ENCODE assay signal across 11 cellular contexts in genomic region chr14:100078216-100078780, GRCh38. TPM values are rescaled to one million over a fixed set of nuclear protein-coding genes. Genes with fewer than 3 reads are reported as not detected.
DNase-seq lines count a peak whose midpoint lies in the region; ATAC-seq, FAIRE-seq and TF ChIP-seq lines count a peak whose summit lies in the region.
"Had no signal": no experiment of that assay in that cellular context is flagged by ENCODE, and none has a peak within 500 bp of the region (broad histone marks: within the 10 kb centered on the region; RNA-seq: fewer than 3 reads in every experiment).

No MANE protein-coding gene starts in this region.

- H3K4me1 Mint-ChIP-seq in activated CD8-positive, alpha-beta memory T cell treated with anti-CD3 and anti-CD28 coated beads, Interleukin-2, amount 10 ng/mL, durations not matched to agents 7 days and 5 days, result peaks cover 95% of the 10 kb centered on the region
- H3K4me1 Mint-ChIP-seq in activated CD4-positive, alpha-beta memory T cell treated with anti-CD3 and anti-CD28 coated beads for 36 hours (ENCODE audit: low read depth), result peaks cover 94% of the 10 kb centered on the region
- H3K4me1 Mint-ChIP-seq in stimulated activated memory B cell treated with anti-CD40 and anti-IgM and Interleukin-4, amounts not matched to agents 10 μg/mL and 1 μg/mL and 100 μg/mL, for 72 hours, result peaks cover 94% of the 10 kb centered on the region

- FAIRE-seq in HTR-8/SVneo (lab: Jason Lieb, UNC), result no peak
- FAIRE-seq: bronchial epithelial cell, G401.6 had no signal

- peak overlapping the region; percentile 76 for H3K4me3 Mint-ChIP-seq in activated CD8-positive, alpha-beta memory T cell treated with anti-CD3 and anti-CD28 coated beads, Interleukin-2, amount 10 ng/mL, durations not matched to agents 7 days and 5 days
- H3K4me3 Mint-ChIP-seq in activated CD4-positive, alpha-beta memory T cell treated with anti-CD3 and anti-CD28 coated beads for 36 hours, result peak overlapping the region; percentile 63
- H3K4me3 Mint-ChIP-seq in stimulated activated memory B cell treated with anti-CD40 and anti-IgM and Interleukin-4, amounts not matched to agents 10 μg/mL and 1 μg/mL and 100 μg/mL, for 72 hours, result peak overlapping the region; percentile 2

- peaks cover 81% of the 10 kb centered on the region for H3K36me3 Mint-ChIP-seq in activated CD8-positive, alpha-beta memory T cell treated with anti-CD3 and anti-CD28 coated beads, Interleukin-2, amount 10 ng/mL, durations not matched to agents 7 days and 5 days
- peaks cover 12% of the 10 kb centered on the region for H3K36me3 Mint-ChIP-seq in activated CD4-positive, alpha-beta memory T cell treated with anti-CD3 and anti-CD28 coated beads for 36 hours
- peaks cover 45% of the 10 kb centered on the region for H3K36me3 Mint-ChIP-seq in stimulated activated memory B cell treated with anti-CD40 and anti-IgM and Interleukin-4, amounts not matched to agents 10 μg/mL and 1 μg/mL and 100 μg/mL, for 72 hours

- H3K27me3 Mint-ChIP-seq in activated CD8-positive, alpha-beta memory T cell treated with anti-CD3 and anti-CD28 coated beads, Interleukin-2, amount 10 ng/mL, durations not matched to agents 7 days and 5 days, result no peaks in the 10 kb centered on the region
- no peaks in the 10 kb centered on the region for H3K27me3 Mint-ChIP-seq in activated CD4-positive, alpha-beta memory T cell treated with anti-CD3 and anti-CD28 coated beads for 36 hours
- no peaks in the 10 kb centered on the region for H3K27me3 Mint-ChIP-seq in stimulated activated memory B cell treated with anti-CD40 and anti-IgM and Interleukin-4, amounts not matched to agents 10 μg/mL and 1 μg/mL and 100 μg/mL, for 72 hours

- intact Hi-C loops in activated CD4-positive, alpha-beta memory T cell treated with anti-CD3 and anti-CD28 coated beads for 36 hours (cut with micrococcal nuclease), result loop anchor here (5.0 kb wide), 1 partner anchor 596 kb away; the partner anchor contains the start of genes CCNK and SETD3

- DNase-seq in activated CD8-positive, alpha-beta memory T cell treated with anti-CD3 and anti-CD28 coated beads, Interleukin-2, amount 10 ng/mL, durations not matched to agents 7 days and 5 days, result no peak
- DNase-seq in activated CD8-positive, alpha-beta memory T cell treated with anti-CD3 and anti-CD28 coated beads, Interleukin-2, amount 50 U/mL, for 4 hours, result no peak
- no peak for DNase-seq in activated CD4-positive, alpha-beta memory T cell treated with anti-CD3 and anti-CD28 coated beads for 36 hours
- DNase-seq in fibroblast of villous mesenchyme (ENCODE audit: low read depth), result peak; percentile 43
- DNase-seq in DMS79 treated with DMSO at 0.1 percent for 48 hours (lab: John Stamatoyannopoulos, UW), result no peak
- DNase-seq in HTR-8/SVneo (ENCODE audit: insufficient read length, low spot score), result no peak
- DNase-seq: NCI-H1105 had no signal

- H3K4me3 ChIP-seq in fibroblast of villous mesenchyme (ENCODE audit: low read depth, low read length), result no peak overlapping the region

- H3K27ac Mint-ChIP-seq in activated CD8-positive, alpha-beta memory T cell treated with anti-CD3 and anti-CD28 coated beads, Interleukin-2, amount 10 ng/mL, durations not matched to agents 7 days and 5 days, result peak overlapping the region; percentile 89
- peak overlapping the region; percentile 87 for H3K27ac Mint-ChIP-seq in activated CD4-positive, alpha-beta memory T cell treated with anti-CD3 and anti-CD28 coated beads for 36 hours
- H3K27ac Mint-ChIP-seq in stimulated activated memory B cell treated with anti-CD40 and anti-IgM and Interleukin-4, amounts not matched to agents 10 μg/mL and 1 μg/mL and 100 μg/mL, for 72 hours, result peak overlapping the region; percentile 97

- POLR2A ChIA-PET in activated CD4-positive, alpha-beta memory T cell treated with anti-CD3 and anti-CD28 coated beads for 36 hours (lab: Charles Lee), result interaction anchor here (1.2 to 15.5 kb wide), 6 partner anchors 10 to 30 kb away, joined by 3 to 302 read pairs (median 8); partner anchors contain the start of gene EVL

- H3K9me3 Mint-ChIP-seq in activated CD8-positive, alpha-beta memory T cell treated with anti-CD3 and anti-CD28 coated beads, Interleukin-2, amount 10 ng/mL, durations not matched to agents 7 days and 5 days (ENCODE audit: low read depth), result no peaks in the 10 kb centered on the region
- no peaks in the 10 kb centered on the region for H3K9me3 Mint-ChIP-seq in activated CD4-positive, alpha-beta memory T cell treated with anti-CD3 and anti-CD28 coated beads for 36 hours
- H3K9me3 Mint-ChIP-seq in stimulated activated memory B cell treated with anti-CD40 and anti-IgM and Interleukin-4, amounts not matched to agents 10 μg/mL and 1 μg/mL and 100 μg/mL, for 72 hours, result no peaks in the 10 kb centered on the region

- CTCF ChIA-PET in activated CD8-positive, alpha-beta memory T cell treated with anti-CD3 and anti-CD28 coated beads, Interleukin-2, amount 10 ng/mL, durations not matched to agents 7 days and 5 days (lab: Charles Lee), result interaction anchor here (1.0 to 23.4 kb wide), 6 partner anchors 17 to 116 kb away, joined by 3 to 607 read pairs (median 8); partner anchors contain the start of gene EVL
- CTCF ChIA-PET in activated CD4-positive, alpha-beta memory T cell treated with anti-CD3 and anti-CD28 coated beads for 36 hours (lab: Charles Lee), result interaction anchor here (1.2 to 9.7 kb wide), 9 partner anchors 8 to 115 kb away, joined by 3 to 217 read pairs (median 8); partner anchors contain the start of gene EVL

- TF ChIP-seq CTCF in fibroblast of villous mesenchyme (IDR thresholded peaks at IDR 0.05; ENCODE audit: insufficient read depth, low read depth, low read length), result no peak

- ATAC-seq in activated CD8-positive, alpha-beta memory T cell treated with anti-CD3 and anti-CD28 coated beads, Interleukin-2, amount 10 ng/mL, durations not matched to agents 7 days and 5 days, result no peak
- no peak for ATAC-seq in stimulated activated memory B cell treated with anti-CD40 and anti-IgM and Interleukin-4, amounts not matched to agents 10 μg/mL and 1 μg/mL and 100 μg/mL, for 72 hours
- no peak for ATAC-seq in GM21717 (IDR thresholded peaks at IDR 0.05; ENCODE audit: unreplicated experiment)

RNA-seq across cellular contexts. Expression of gene EVL, which starts 13.1 kb away (rescaled TPM):
- total RNA-seq in activated CD8-positive, alpha-beta memory T cell treated with anti-CD3 and anti-CD28 coated beads, Interleukin-2, amount 10 ng/mL, durations not matched to agents 7 days and 5 days, result 100 to 1,000 TPM; 774 to 910 TPM
- 100 to 1,000 TPM; 174 to 180 TPM for total RNA-seq in activated CD4-positive, alpha-beta memory T cell treated with anti-CD3 and anti-CD28 coated beads for 36 hours
- total RNA-seq in fibroblast of villous mesenchyme, result 5.2 and 9.7 TPM in 2 replicates

Comparison
In these comparisons a context has a peak if more than half of its experiments do, and no peak if none do; other contexts are left out.
1. H3K4me3 Mint-ChIP-seq: peak in every context shown above with its lines; median percentile 76 in activated CD8-positive, alpha-beta memory T cell treated with anti-CD3 and anti-CD28 coated beads, Interleukin-2, amount 10 ng/mL, durations not matched to agents 7 days and 5 days; 63 in activated CD4-positive, alpha-beta memory T cell treated with anti-CD3 and anti-CD28 coated beads for 36 hours; 2 in stimulated activated memory B cell treated with anti-CD40 and anti-IgM and Interleukin-4, amounts not matched to agents 10 μg/mL and 1 μg/mL and 100 μg/mL, for 72 hours.
2. RNA of gene EVL, which starts 13.1 kb away (total RNA-seq): 774 to 910 TPM in activated CD8-positive, alpha-beta memory T cell treated with anti-CD3 and anti-CD28 coated beads, Interleukin-2, amount 10 ng/mL, durations not matched to agents 7 days and 5 days and 174 to 180 TPM in activated CD4-positive, alpha-beta memory T cell treated with anti-CD3 and anti-CD28 coated beads for 36 hours; 5.2 to 9.7 TPM in fibroblast of villous mesenchyme; every median in the first group is over 10 times any median in the second.
3. Peak in every context shown above with its lines, with median percentiles within 50 percentile points of each other: H3K27ac Mint-ChIP-seq.